7 cellular contexts compared by ENCODE assay signal in genomic region chrX:21725498-21725897, GRCh38. TPM values are rescaled to one million over a fixed set of nuclear protein-coding genes. Genes with fewer than 3 reads are reported as not detected.
A peak's percentile ranks its signal among the peaks of the same experiment; 100 is the strongest.
DNase-seq lines count a peak whose midpoint lies in the region; ATAC-seq, FAIRE-seq and TF ChIP-seq lines count a peak whose summit lies in the region.

No MANE protein-coding gene starts in this region.

- H3K79me1 ChIP-seq in H1 (ENCODE audit: low read depth, low read length), result no peaks in the 10 kb centered on the region

- no peak overlapping the region for H2AK5ac ChIP-seq in H1 (ENCODE audit: low read depth, low read length)

- H3K4me3 ChIP-seq in GM23338 (no peak overlapping the region), H1 (ENCODE audit: extremely low read depth in 1 of 4, insufficient read depth in 2 of 4, low read depth in 3 of 4, low read length in 4 of 4) (no peak overlapping the region)

- ATAC-seq in GM23338, result peak; percentile 53
- no peak for ATAC-seq in HG02981 (IDR thresholded peaks at IDR 0.05; ENCODE audit: unreplicated experiment)

- H3K79me2 ChIP-seq in GM23338 (replicated peaks; ENCODE audit: insufficient read depth) (no peaks in the 10 kb centered on the region), H1 (ENCODE audit: control insufficient read depth in 1 of 2, insufficient read depth in 2 of 2, low read length in 2 of 2) (no peaks in the 10 kb centered on the region)

- H3K36me3 ChIP-seq in GM23338 (ENCODE audit: insufficient read depth), result no peaks in the 10 kb centered on the region
- no peaks in the 10 kb centered on the region for H3K36me3 ChIP-seq in H1 (ENCODE audit: control insufficient read depth in 2 of 4, insufficient read depth in 4 of 4, low read length in 3 of 4)

- H3K27me3 Mint-ChIP-seq in GM23338 (ENCODE audit: insufficient read depth, low read depth, poor library complexity), result no peaks in the 10 kb centered on the region
- H3K27me3 Mint-ChIP-seq in activated T-helper 1 cell treated with anti-CD3 and anti-CD28 coated beads, Interleukin-12 subunit alpha, Interleukin-12 subunit beta, Interleukin-2, Interleukin-4 antibody, amounts not matched to agents 30 ng/mL and 10 ng/mL and 1 ng/mL, durations not matched to agents 14 hours and 24 hours and 36 hours (ENCODE audit: insufficient read depth), result peaks cover 2% of the 10 kb centered on the region

- H3K14ac ChIP-seq in H1 (ENCODE audit: insufficient read length), result no peak overlapping the region

- H4K5ac ChIP-seq in H1 (ENCODE audit: insufficient read length, low read depth, low read length), result no peak overlapping the region

- no peak overlapping the region for H2BK12ac ChIP-seq in H1 (ENCODE audit: low read depth, low read length)

- no peak overlapping the region for H4K8ac ChIP-seq in H1 (ENCODE audit: extremely low read depth, insufficient read depth, low read length)

- H3K23ac ChIP-seq in H1 (ENCODE audit: insufficient read length), result no peak overlapping the region

- no peaks in the 10 kb centered on the region for H3K4me1 Mint-ChIP-seq in GM23338
- no peaks in the 10 kb centered on the region for H3K4me1 Mint-ChIP-seq in activated T-helper 1 cell treated with anti-CD3 and anti-CD28 coated beads, Interleukin-12 subunit alpha, Interleukin-12 subunit beta, Interleukin-2, Interleukin-4 antibody, amounts not matched to agents 30 ng/mL and 10 ng/mL and 1 ng/mL, durations not matched to agents 14 hours and 24 hours and 36 hours (ENCODE audit: low read depth)

- no peak overlapping the region for H2BK15ac ChIP-seq in H1 (ENCODE audit: low read length)

- CTCF ChIA-PET in H1 (lab: Charles Lee; ENCODE audit: partially characterized antibody), result interaction anchor here (0.6 to 2.2 kb wide), 12 partner anchors 9 to 1227 kb away, joined by 3 to 37 read pairs (median 4); no protein-coding TSS in a partner anchor

- no peak overlapping the region for H2BK20ac ChIP-seq in H1 (ENCODE audit: low read length)

- H3F3A ChIP-seq in GM23338 (replicated peaks; ENCODE audit: low read depth), result no peaks in the 10 kb centered on the region

- no peaks in the 10 kb centered on the region for H3K36me3 Mint-ChIP-seq in GM23338 (ENCODE audit: low read depth)
- no peaks in the 10 kb centered on the region for H3K36me3 Mint-ChIP-seq in activated T-helper 1 cell treated with anti-CD3 and anti-CD28 coated beads, Interleukin-12 subunit alpha, Interleukin-12 subunit beta, Interleukin-2, Interleukin-4 antibody, amounts not matched to agents 30 ng/mL and 10 ng/mL and 1 ng/mL, durations not matched to agents 14 hours and 24 hours and 36 hours (ENCODE audit: low read depth)

- 0% methylated on average over 2 of the region's 2 CpGs; no CpG with 5 or more reads in 1 of the 2 experiments for WGBS in H1 (ENCODE audit: extremely low coverage in 1 of 2, insufficient coverage in 1 of 2, insufficient read length in 1 of 2, insufficient replicate concordance in 2 of 2, low coverage in 1 of 2, low lambda C conversion rate in 2 of 2, missing lambda C conversion rate in 1 of 2), 2 experiments

- peak; percentile 84 to 87 for TF ChIP-seq RAD21 in H1 (IDR thresholded peaks at IDR 0.05 in 1 of 2, conservative IDR thresholded peaks at IDR 0.05 in 1 of 2; ENCODE audit: low read depth in 2 of 2, low read length in 2 of 2)

- no peaks in the 10 kb centered on the region for H3K9me3 ChIP-seq in H1 (ENCODE audit: insufficient read depth in 2 of 2, low read depth in 1 of 2, low read length in 1 of 2)

- H3K56ac ChIP-seq in H1 (replicated peaks; ENCODE audit: insufficient read length, low read depth, low read length), result no peak overlapping the region

- no peak overlapping the region for H3K9ac ChIP-seq in H1 (replicated peaks in 1 of 4; ENCODE audit: extremely low read depth in 1 of 4, low read depth in 3 of 4, low read length in 3 of 4)

- intact Hi-C loops in activated T-helper 1 cell treated with anti-CD3 and anti-CD28 coated beads, Interleukin-12 subunit alpha, Interleukin-12 subunit beta, Interleukin-2, Interleukin-4 antibody, amounts not matched to agents 30 ng/mL and 10 ng/mL and 1 ng/mL, durations not matched to agents 14 hours and 24 hours and 36 hours (cut with micrococcal nuclease), result no loop called here

- no peaks in the 10 kb centered on the region for H3K27me3 ChIP-seq in GM23338 (ENCODE audit: insufficient read depth)
- no peaks in the 10 kb centered on the region for H3K27me3 ChIP-seq in H1 (replicated peaks in 1 of 4; ENCODE audit: control insufficient read depth in 3 of 4, extremely low read depth in 1 of 4, insufficient read depth in 3 of 4, low read length in 3 of 4)

- no peak overlapping the region for H3K4me3 Mint-ChIP-seq in GM23338
- no peak overlapping the region for H3K4me3 Mint-ChIP-seq in activated T-helper 1 cell treated with anti-CD3 and anti-CD28 coated beads, Interleukin-12 subunit alpha, Interleukin-12 subunit beta, Interleukin-2, Interleukin-4 antibody, amounts not matched to agents 30 ng/mL and 10 ng/mL and 1 ng/mL, durations not matched to agents 14 hours and 24 hours and 36 hours

- H3K4ac ChIP-seq in H1 (replicated peaks; ENCODE audit: insufficient read length, low read depth, low read length), result no peak overlapping the region

- no peak overlapping the region for H4K91ac ChIP-seq in H1 (replicated peaks; ENCODE audit: insufficient read length, low read length)

- no peak overlapping the region for H3K27ac Mint-ChIP-seq in GM23338
- H3K27ac Mint-ChIP-seq in activated T-helper 1 cell treated with anti-CD3 and anti-CD28 coated beads, Interleukin-12 subunit alpha, Interleukin-12 subunit beta, Interleukin-2, Interleukin-4 antibody, amounts not matched to agents 30 ng/mL and 10 ng/mL and 1 ng/mL, durations not matched to agents 14 hours and 24 hours and 36 hours, result no peak overlapping the region

- FAIRE-seq in H1 (lab: Jason Lieb, UNC), result peak; percentile 92

- H2BK5ac ChIP-seq in H1 (ENCODE audit: low read depth, low read length), result no peak overlapping the region

- POLR2A ChIA-PET in H1 (lab: Charles Lee; ENCODE audit: partially characterized antibody), result interaction anchor here (0.7 kb wide), 1 partner anchor 10 kb away, joined by 3 read pairs; no protein-coding TSS in a partner anchor

- no peaks in the 10 kb centered on the region for H3K9me3 Mint-ChIP-seq in GM23338
- no peaks in the 10 kb centered on the region for H3K9me3 Mint-ChIP-seq in activated T-helper 1 cell treated with anti-CD3 and anti-CD28 coated beads, Interleukin-12 subunit alpha, Interleukin-12 subunit beta, Interleukin-2, Interleukin-4 antibody, amounts not matched to agents 30 ng/mL and 10 ng/mL and 1 ng/mL, durations not matched to agents 14 hours and 24 hours and 36 hours

- H3K27ac ChIP-seq in GM23338 (ENCODE audit: low read depth), result no peak overlapping the region
- no peak overlapping the region for H3K27ac ChIP-seq in H1 (ENCODE audit: low read depth, low read length)

- no peaks in the 10 kb centered on the region for H3K9me2 ChIP-seq in GM23338 (ENCODE audit: insufficient read depth)

- H3K4me2 ChIP-seq in GM23338 (no peak overlapping the region), H1 (ENCODE audit: insufficient read depth in 1 of 2, low read depth in 2 of 2, low read length in 2 of 2) (no peak overlapping the region)

- peak; percentile 62 for DNase-seq in GM23338 (ENCODE audit: low spot score)
- DNase-seq in NCI-H2227 (lab: John Stamatoyannopoulos, UW; ENCODE audit: unreplicated experiment), result peak; percentile 71
- no peak for DNase-seq in H1 (ENCODE audit: low read depth in 1 of 2, low spot score in 2 of 2)
- peak; percentile 36 for DNase-seq in retina
- DNase-seq in activated CD4-positive, alpha-beta T cell treated with anti-CD3 and anti-CD28 coated beads, Interleukin-2, amount 50 U/mL, for 48 hours, result no peak
- DNase-seq in activated T-helper 1 cell treated with anti-CD3 and anti-CD28 coated beads, Interleukin-12 subunit alpha, Interleukin-12 subunit beta, Interleukin-2, Interleukin-4 antibody, amounts not matched to agents 30 ng/mL and 10 ng/mL and 1 ng/mL, durations not matched to agents 14 hours and 24 hours and 36 hours (ENCODE audit: low spot score), result no peak

- peak; percentile 62 to 77 for TF ChIP-seq CTCF in GM23338 (conservative IDR thresholded peaks at IDR 0.05; ENCODE audit: low read depth in 2 of 2)
- TF ChIP-seq CTCF in H1 (IDR thresholded peaks at IDR 0.05; ENCODE audit: control extremely low read depth in 1 of 3, insufficient read depth in 1 of 3, low read depth in 1 of 3, low read length in 3 of 3), result peak in 2 of 3 experiments; percentile 59 to 61; a peak in 3 of 4 replicates

- TF ChIP-seq POLR2A in H1 (IDR thresholded peaks at IDR 0.05; ENCODE audit: control extremely low read depth in 1 of 2, low read depth in 2 of 2, low read length in 2 of 2), result no peak

- no peaks in the 10 kb centered on the region for H4K20me1 ChIP-seq in GM23338 (replicated peaks; ENCODE audit: insufficient read depth)
- no peaks in the 10 kb centered on the region for H4K20me1 ChIP-seq in H1 (replicated peaks in 1 of 2; ENCODE audit: control insufficient read depth in 1 of 2, insufficient read depth in 2 of 2, low read length in 2 of 2)

- H3K23me2 ChIP-seq in H1 (ENCODE audit: low read depth, low read length), result no peaks in the 10 kb centered on the region

- no peak for TF ChIP-seq EP300 in H1 (IDR thresholded peaks at IDR 0.05; ENCODE audit: borderline replicate concordance in 1 of 2, low read depth in 2 of 2, low read length in 2 of 2)

- no peak overlapping the region for H3K18ac ChIP-seq in H1 (ENCODE audit: extremely low read depth, low read length)

- H2AFZ ChIP-seq in GM23338, result no peak overlapping the region
- H2AFZ ChIP-seq in H1 (ENCODE audit: low read length), result no peak overlapping the region; the same call in 1 of the 2 replicates

- H3K4me1 ChIP-seq in GM23338 (ENCODE audit: insufficient read depth), result no peaks in the 10 kb centered on the region
- H3K4me1 ChIP-seq in H1 (replicated peaks in 1 of 4; ENCODE audit: control insufficient read depth in 3 of 4, insufficient read depth in 4 of 4, low read length in 3 of 4), result no peaks in the 10 kb centered on the region

- no peak overlapping the region for H2BK120ac ChIP-seq in H1 (replicated peaks; ENCODE audit: low read depth, low read length)

RNA-seq across cellular contexts. Expression of gene SMPX, which starts 32.4 kb away (rescaled TPM):
- total RNA-seq in GM23338 (2014; rRNA removed; shearing (Covaris generic)), result 0.70 TPM in 1 of 2 replicates, not detected in the other
- polyA plus RNA-seq in GM23338 (2016; fragmentation: Nextera tagmentation; extraction: Ambion mirVana) (0.33 TPM in 1 of 2 replicates, not detected in the other), H1 (2011; rRNA removed) (not detected in 2 replicates)
- not detected in 2 replicates for total RNA-seq in H1 (2021; fragmentation: NEBNext Ultra II Directional; extraction: Animal tissue kit (Norgen Biotek cat#: 25700))
- not detected for polyA plus RNA-seq in H1 (2011; cell fraction: cytosol; rRNA removed)
- polyA plus RNA-seq in H1 (2011; cell fraction: nucleus; rRNA removed), result not detected
- not detected in 4 replicates for polyA plus RNA-seq in H1 (2012, experiment 1 of 2)
- not detected for polyA plus RNA-seq in H1 (2012, experiment 2 of 2)
- polyA plus RNA-seq in H1 (2013, experiment 1 of 2), result 0.12 TPM
- 0.07 TPM for polyA plus RNA-seq in H1 (2013, experiment 2 of 2)
- not detected in 2 replicates for polyA minus RNA-seq in H1 (2011; rRNA and poly(A)+ RNA removed)
- polyA minus RNA-seq in H1 (2011; cell fraction: cytosol; rRNA and poly(A)+ RNA removed), result not detected
- not detected for polyA minus RNA-seq in H1 (2011; cell fraction: nucleus; rRNA and poly(A)+ RNA removed)
- total RNA-seq in activated T-helper 1 cell treated with anti-CD3 and anti-CD28 coated beads, Interleukin-12 subunit alpha, Interleukin-12 subunit beta, Interleukin-2, Interleukin-4 antibody, amounts not matched to agents 30 ng/mL and 10 ng/mL and 1 ng/mL, durations not matched to agents 14 hours and 24 hours and 36 hours, result not detected in 2 replicates

Comparison
In these comparisons a context has a peak if more than half of its experiments do, and no peak if none do; other contexts are left out.
1. DNase-seq: peak in GM23338 (single experiment), NCI-H2227 (single experiment) and retina (single experiment); none in H1 (0 of 2), activated CD4-positive, alpha-beta T cell treated with anti-CD3 and anti-CD28 coated beads, Interleukin-2, amount 50 U/mL, for 48 hours (0 of 2) and activated T-helper 1 cell treated with anti-CD3 and anti-CD28 coated beads, Interleukin-12 subunit alpha, Interleukin-12 subunit beta, Interleukin-2, Interleukin-4 antibody, amounts not matched to agents 30 ng/mL and 10 ng/mL and 1 ng/mL, durations not matched to agents 14 hours and 24 hours and 36 hours (single experiment).